Comparison of ENCODE assay signal across 1 cellular context in the genomic region with DNA sequence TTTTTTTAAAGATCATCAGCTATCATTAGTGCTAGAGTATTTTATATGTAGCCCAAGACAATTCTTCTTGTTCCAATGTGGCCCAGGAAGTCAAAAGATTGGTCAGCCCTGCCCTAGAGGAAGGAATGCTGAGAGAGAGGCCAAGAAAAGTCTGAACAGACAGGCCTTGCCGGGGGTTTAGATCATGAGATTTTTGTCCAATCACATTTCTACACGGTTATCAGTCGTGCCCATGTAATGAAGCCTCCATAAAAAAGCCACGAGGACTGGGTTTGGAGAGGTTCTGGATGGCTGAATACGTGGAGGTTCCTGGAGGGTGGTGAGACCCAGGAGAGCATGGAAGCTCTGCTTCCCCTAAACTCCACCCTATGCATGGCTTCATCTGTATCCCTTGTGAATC.
TF ChIP-seq lines count a peak whose summit lies in the region.

No MANE protein-coding gene starts in this region.

TF ChIP-seq in HepG2, 621 proteins besides CTCF, POLR2A, EP300 and RAD21:
- TF ChIP-seq TEAD3 (CRISPR knock-in tag; optimal IDR thresholded peaks at IDR 0.05; ENCODE audit: borderline replicate concordance), result peak; percentile 70
- no peak for TF ChIP-seq ZKSCAN8 (CRISPR knock-in tag; IDR thresholded peaks at IDR 0.05; ENCODE audit: borderline replicate concordance)
- no peak for TF ChIP-seq ZNF501 (CRISPR knock-in tag; IDR thresholded peaks at IDR 0.05)
